ENCODE assay signal across 10 cellular contexts in genomic region chr17:2624292-2624731, GRCh38. TPM values are rescaled to one million over a fixed set of nuclear protein-coding genes. Genes with fewer than 3 reads are reported as not detected.
DNase-seq lines count a peak whose midpoint lies in the region; ATAC-seq and TF ChIP-seq lines count a peak whose summit lies in the region.
"Had no signal": no experiment of that assay in that cellular context is flagged by ENCODE, and none has a peak within 500 bp of the region (broad histone marks: within the 10 kb centered on the region; RNA-seq: fewer than 3 reads in every experiment).

No MANE protein-coding gene starts in this region.

- no peak for TF ChIP-seq CTCF in CD4-positive, alpha-beta T cell (IDR thresholded peaks at IDR 0.05)
- TF ChIP-seq CTCF in lower lobe of right lung (IDR thresholded peaks at IDR 0.05) (no peak), PC-3 (conservative IDR thresholded peaks at IDR 0.05; ENCODE audit: low read depth, low read length) (no peak)

- H3K27me3 ChIP-seq in CD4-positive, alpha-beta T cell (ENCODE audit: control insufficient read depth, insufficient read depth, low read length): no peaks in the 10 kb centered on the region
- H3K27me3 ChIP-seq in HUES48 (ENCODE audit: control insufficient read depth, insufficient read depth, low read length) (no peaks in the 10 kb centered on the region), lower lobe of right lung (ENCODE audit: low read depth) (no peaks in the 10 kb centered on the region), PC-3 (ENCODE audit: low read length) (no peaks in the 10 kb centered on the region)
- H3K27me3 ChIP-seq: testis had no signal

- peaks cover 7% of the 10 kb centered on the region for H3K4me1 ChIP-seq in HUES48 (ENCODE audit: control insufficient read depth, insufficient read depth, low read length)
- H3K4me1 ChIP-seq in lower lobe of right lung: peaks cover 68% of the 10 kb centered on the region
- H3K4me1 ChIP-seq in PC-3 (ENCODE audit: insufficient read depth, low read length): no peaks in the 10 kb centered on the region
- H3K4me1 ChIP-seq: testis had no signal

- intact Hi-C loops in CD4-positive, alpha-beta T cell (cut with DNase I, micrococcal nuclease): no loop called here
- intact Hi-C loops in lower lobe of right lung (cut with DNase I): no loop called here
- intact Hi-C loops in PC-3 (cut with micrococcal nuclease): no loop called here

- BruUV-seq in PC-3 (replicated peaks; lab: Mats Ljungman, UMichigan): no TSS peak

- CTCF ChIA-PET in CD4-positive, alpha-beta T cell (lab: Charles Lee): no interaction called here
- CTCF ChIA-PET in PC-3 (lab: Charles Lee): no interaction called here

- no peak for DNase-seq in CD4-positive, alpha-beta T cell
- DNase-seq in UCSD-AML1 (lab: John Stamatoyannopoulos, UW; ENCODE audit: unreplicated experiment): peak; percentile 46
- DNase-seq in lower lobe of right lung: no peak
- DNase-seq in PC-3: no peak
- DNase-seq in SW 1271 (lab: John Stamatoyannopoulos, UW): no peak
- no peak for DNase-seq in NCI-H1694 treated with DMSO at 0.1 percent for 48 hours (lab: John Stamatoyannopoulos, UW)
- DNase-seq: activated CD4-positive, alpha-beta T cell treated with anti-CD3 and anti-CD28 coated beads, Interleukin-2, amount 10 ng/mL, durations not matched to agents 7 days and 5 days; testis had no signal

- H3K9me3 ChIP-seq in CD4-positive, alpha-beta T cell (ENCODE audit: control insufficient read depth, low read length): no peaks in the 10 kb centered on the region
- peaks cover 18% of the 10 kb centered on the region for H3K9me3 ChIP-seq in HUES48 (ENCODE audit: control insufficient read depth, insufficient read depth, low read length)
- no peaks in the 10 kb centered on the region for H3K9me3 ChIP-seq in lower lobe of right lung
- H3K9me3 ChIP-seq in PC-3 (ENCODE audit: low read length): no peaks in the 10 kb centered on the region
- H3K9me3 ChIP-seq: testis had no signal

- H3K27ac ChIP-seq in CD4-positive, alpha-beta T cell (ENCODE audit: low read depth, low read length): no peak overlapping the region
- peak overlapping the region; percentile 25 for H3K27ac ChIP-seq in HUES48 (ENCODE audit: low read depth, low read length)
- no peak overlapping the region for H3K27ac ChIP-seq in lower lobe of right lung
- no peak overlapping the region for H3K27ac ChIP-seq in PC-3 (ENCODE audit: low read length)
- H3K27ac ChIP-seq: testis had no signal

- POLR2A ChIA-PET in CD4-positive, alpha-beta T cell (lab: Charles Lee): no interaction called here
- POLR2A ChIA-PET in PC-3 (lab: Charles Lee; ENCODE audit: unreplicated experiment): no interaction called here

- ATAC-seq in CD4-positive, alpha-beta T cell (ENCODE audit: poor library complexity): no peak
- ATAC-seq in lower lobe of right lung: peak; percentile 34 to 43
- ATAC-seq in PC-3: no peak
- ATAC-seq in HG02759 (IDR thresholded peaks at IDR 0.05; ENCODE audit: unreplicated experiment): no peak

- H3K9me3 Mint-ChIP-seq in CD4-positive, alpha-beta T cell: peaks cover 7% of the 10 kb centered on the region

- H3K9me2 ChIP-seq in PC-3 (replicated peaks; ENCODE audit: low read length): no peaks in the 10 kb centered on the region

- H3K36me3 Mint-ChIP-seq in CD4-positive, alpha-beta T cell (ENCODE audit: low read depth): peaks cover 44% of the 10 kb centered on the region

- H2AFZ ChIP-seq in PC-3 (ENCODE audit: low read length): no peak overlapping the region

- peaks cover 14% of the 10 kb centered on the region for H4K20me1 ChIP-seq in PC-3 (ENCODE audit: low read length)

- peaks cover 100% of the 10 kb centered on the region for H3K79me2 ChIP-seq in PC-3 (ENCODE audit: low read length)

- peaks cover 72% of the 10 kb centered on the region for H3K4me1 Mint-ChIP-seq in CD4-positive, alpha-beta T cell (ENCODE audit: low read depth)

- no peaks in the 10 kb centered on the region for H3K27me3 Mint-ChIP-seq in CD4-positive, alpha-beta T cell
- H3K27me3 Mint-ChIP-seq: activated CD4-positive, alpha-beta T cell treated with anti-CD3 and anti-CD28 coated beads, Interleukin-2, amount 10 ng/mL, durations not matched to agents 7 days and 5 days had no signal

- H3F3A ChIP-seq in PC-3 (ENCODE audit: low read length, unreplicated experiment): no peaks in the 10 kb centered on the region

- H3K4me3 Mint-ChIP-seq in CD4-positive, alpha-beta T cell: peak overlapping the region; percentile 30
- H3K4me3 Mint-ChIP-seq: activated CD4-positive, alpha-beta T cell treated with anti-CD3 and anti-CD28 coated beads, Interleukin-2, amount 10 ng/mL, durations not matched to agents 7 days and 5 days had no signal

- no peak overlapping the region for H3K4me3 ChIP-seq in HUES48 (ENCODE audit: low read depth, low read length)
- no peak overlapping the region for H3K4me3 ChIP-seq in lower lobe of right lung
- H3K4me3 ChIP-seq in PC-3 (ENCODE audit: low read length): no peak overlapping the region
- H3K4me3 ChIP-seq: testis had no signal

- no peak overlapping the region for H3K4me2 ChIP-seq in PC-3 (ENCODE audit: low read length)

- peaks cover 11% of the 10 kb centered on the region; the same call in 1 of the 2 replicates for H3K36me3 ChIP-seq in HUES48 (ENCODE audit: control insufficient read depth, insufficient read depth, low read length)
- H3K36me3 ChIP-seq in lower lobe of right lung: peaks cover 5% of the 10 kb centered on the region
- H3K36me3 ChIP-seq in PC-3 (ENCODE audit: low read depth, low read length): peaks cover 13% of the 10 kb centered on the region; the same call in 1 of the 2 replicates

- H3K9ac ChIP-seq in HUES48 (ENCODE audit: low read depth, low read length) (no peak overlapping the region), PC-3 (ENCODE audit: low read length) (no peak overlapping the region)

- H3K27ac Mint-ChIP-seq in CD4-positive, alpha-beta T cell: peak overlapping the region; percentile 69
- H3K27ac Mint-ChIP-seq: activated CD4-positive, alpha-beta T cell treated with anti-CD3 and anti-CD28 coated beads, Interleukin-2, amount 10 ng/mL, durations not matched to agents 7 days and 5 days had no signal

RNA-seq across cellular contexts. Expression of gene PAFAH1B1, which starts 30.9 kb away (rescaled TPM):
- total RNA-seq in CD4-positive, alpha-beta T cell: 100 to 1,000 TPM; 120 to 123 TPM
- total RNA-seq in lower lobe of right lung: 129 TPM
- total RNA-seq in PC-3 (2014; rRNA removed): 45.0 and 49.1 TPM in 2 replicates

Comparison
In these comparisons a context has a peak if more than half of its experiments do, and no peak if none do; other contexts are left out.
1. ATAC-seq: peak in lower lobe of right lung (2 of 2); none in CD4-positive, alpha-beta T cell (single experiment), PC-3 (single experiment) and HG02759 (single experiment).